Comparison of ENCODE assay signal across 13 cellular contexts in the genomic region with DNA sequence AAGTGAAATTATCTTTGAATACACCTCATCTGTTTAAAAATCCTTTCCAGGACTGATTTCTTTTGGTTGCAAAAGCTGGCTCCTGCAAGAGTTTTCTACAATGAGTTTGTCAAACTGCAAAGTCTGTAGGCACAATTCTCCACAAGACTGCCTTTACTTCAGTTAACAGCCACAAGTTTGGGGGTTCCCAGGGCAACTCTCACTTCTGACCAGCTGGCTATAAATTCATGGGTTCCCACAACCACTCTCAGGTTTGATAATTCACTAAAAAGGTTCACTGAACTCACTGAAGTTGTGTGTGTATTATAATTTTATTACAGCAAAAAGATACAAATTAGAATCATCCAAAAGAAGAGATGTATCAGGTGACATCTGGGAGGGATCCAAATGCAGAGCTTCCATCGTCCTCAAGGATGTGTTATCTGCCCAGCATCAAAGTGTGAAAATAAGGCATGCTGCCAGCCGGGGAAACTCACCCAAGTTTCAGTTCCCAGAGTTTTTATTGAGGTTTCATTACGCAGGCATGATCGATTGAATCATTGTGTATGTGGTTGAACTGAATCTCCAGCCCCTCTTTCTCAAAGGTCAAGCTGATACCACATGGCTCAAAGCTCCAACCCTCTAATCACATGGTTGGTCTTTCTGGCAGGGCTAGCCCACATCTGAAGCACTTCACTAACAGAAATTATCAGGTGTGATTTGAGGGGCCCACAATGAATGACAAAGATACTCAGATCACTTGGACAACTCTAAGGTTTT. TPM values are rescaled to one million over a fixed set of nuclear protein-coding genes. Genes with fewer than 3 reads are reported as not detected.
DNase-seq lines count a peak whose midpoint lies in the region; ATAC-seq, FAIRE-seq and TF ChIP-seq lines count a peak whose summit lies in the region.
"Had no signal": no experiment of that assay in that cellular context is flagged by ENCODE, and none has a peak within 500 bp of the region (broad histone marks: within the 10 kb centered on the region; RNA-seq: fewer than 3 reads in every experiment).

No MANE protein-coding gene starts in this region.

- no peaks in the 10 kb centered on the region for H3K36me3 ChIP-seq in pancreas
- H3K36me3 ChIP-seq: BE2C had no signal

- TF ChIP-seq POLR2A in GM18505 (IDR thresholded peaks at IDR 0.05; ENCODE audit: borderline replicate concordance, extremely low read depth, insufficient read depth, insufficient read length): no peak

- DNase-seq in CD14-positive monocyte (ENCODE audit: low spot score): no peak
- no peak for DNase-seq in stimulated activated effector memory CD8-positive, alpha-beta T cell treated with anti-CD3 and anti-CD28 coated beads, Interleukin-12 subunit alpha, Interleukin-12 subunit beta, amount 100 ng/mL, for 72 hours (ENCODE audit: low spot score in 2 of 2)
- no peak for DNase-seq in NCI-H69 (lab: John Stamatoyannopoulos, UW)
- DNase-seq in pancreas: no peak
- DNase-seq: activated CD4-positive, alpha-beta T cell treated with anti-CD3 and anti-CD28 coated beads for 48 hours; BE2C; SHP77 had no signal

- no peaks in the 10 kb centered on the region for H3K27me3 ChIP-seq in pancreas
- H3K27me3 ChIP-seq: BE2C had no signal

- H3K27me3 Mint-ChIP-seq in CD14-positive monocyte (ENCODE audit: low read depth in 3 of 3): peaks cover 0 to 1% (median 0%) of the 10 kb centered on the region in 3 donors
- H3K27me3 Mint-ChIP-seq: dendritic cell treated with granulocyte-macrophage colony-stimulating factor and Interleukin-4, amounts not matched to agents 40 ng/mL and 50 ng/mL, for 4 days had no signal

- no peak for FAIRE-seq in pancreas (lab: Jason Lieb, UNC)

- no peak for TF ChIP-seq CTCF in CD14-positive monocyte (IDR thresholded peaks at IDR 0.05)
- no peak for TF ChIP-seq CTCF in pancreas (IDR thresholded peaks at IDR 0.05)

- H3K4me1 Mint-ChIP-seq in CD14-positive monocyte: peaks cover 2% of the 10 kb centered on the region
- no peaks in the 10 kb centered on the region for H3K4me1 Mint-ChIP-seq in stimulated activated effector memory CD8-positive, alpha-beta T cell treated with anti-CD3 and anti-CD28 coated beads, Interleukin-12 subunit alpha, Interleukin-12 subunit beta, amount 100 ng/mL, for 72 hours

- no peak overlapping the region for H3K27ac ChIP-seq in pancreas

- peak; percentile 78 for ATAC-seq in GM18505 (IDR thresholded peaks at IDR 0.05; ENCODE audit: unreplicated experiment)
- peak; percentile 81 for ATAC-seq in GM19463 (IDR thresholded peaks at IDR 0.05; ENCODE audit: unreplicated experiment)
- peak; percentile 75 for ATAC-seq in HG02884 (IDR thresholded peaks at IDR 0.05; ENCODE audit: unreplicated experiment)
- ATAC-seq in HG03565 (IDR thresholded peaks at IDR 0.05; ENCODE audit: unreplicated experiment): peak; percentile 75
- ATAC-seq in stimulated activated effector memory CD8-positive, alpha-beta T cell treated with anti-CD3 and anti-CD28 coated beads, Interleukin-12 subunit alpha, Interleukin-12 subunit beta, amount 100 ng/mL, for 72 hours: no peak
- ATAC-seq in pancreas: no peak

- no peak overlapping the region for H3K4me3 Mint-ChIP-seq in CD14-positive monocyte
- H3K4me3 Mint-ChIP-seq in stimulated activated effector memory CD8-positive, alpha-beta T cell treated with anti-CD3 and anti-CD28 coated beads, Interleukin-12 subunit alpha, Interleukin-12 subunit beta, amount 100 ng/mL, for 72 hours: no peak overlapping the region
- H3K4me3 Mint-ChIP-seq: activated naive CD4-positive, alpha-beta T cell treated with anti-CD3 and anti-CD28 coated beads, Interleukin-2, amount 50 U/mL, for 24 hours; dendritic cell treated with granulocyte-macrophage colony-stimulating factor and Interleukin-4, amounts not matched to agents 40 ng/mL and 50 ng/mL, for 4 days had no signal

- H3K9me3 ChIP-seq in pancreas: no peaks in the 10 kb centered on the region
- H3K9me3 ChIP-seq: BE2C had no signal

- no peak overlapping the region for H3K27ac Mint-ChIP-seq in CD14-positive monocyte
- no peak overlapping the region for H3K27ac Mint-ChIP-seq in stimulated activated effector memory CD8-positive, alpha-beta T cell treated with anti-CD3 and anti-CD28 coated beads, Interleukin-12 subunit alpha, Interleukin-12 subunit beta, amount 100 ng/mL, for 72 hours
- H3K27ac Mint-ChIP-seq: activated naive CD4-positive, alpha-beta T cell treated with anti-CD3 and anti-CD28 coated beads, Interleukin-2, amount 50 U/mL, for 24 hours; dendritic cell treated with granulocyte-macrophage colony-stimulating factor and Interleukin-4, amounts not matched to agents 40 ng/mL and 50 ng/mL, for 4 days had no signal

- H3K4me1 ChIP-seq in pancreas: no peaks in the 10 kb centered on the region
- H3K4me1 ChIP-seq: BE2C had no signal

- intact Hi-C loops in CD14-positive monocyte (cut with micrococcal nuclease) (no loop called here), pancreas (cut with DNase I) (no loop called here)

- WGBS in pancreas, 2 donors: 64 to 72% methylated on average over 4 of the region's 4 CpGs

- H3K4me3 ChIP-seq in pancreas: no peak overlapping the region

- no peaks in the 10 kb centered on the region for H3K36me3 Mint-ChIP-seq in CD14-positive monocyte
- H3K36me3 Mint-ChIP-seq in stimulated activated effector memory CD8-positive, alpha-beta T cell treated with anti-CD3 and anti-CD28 coated beads, Interleukin-12 subunit alpha, Interleukin-12 subunit beta, amount 100 ng/mL, for 72 hours: no peaks in the 10 kb centered on the region
- H3K36me3 Mint-ChIP-seq: activated naive CD4-positive, alpha-beta T cell treated with anti-CD3 and anti-CD28 coated beads, Interleukin-2, amount 50 U/mL, for 24 hours had no signal

- peaks cover 3 to 10% (median 6%) of the 10 kb centered on the region in 7 donors for H3K9me3 Mint-ChIP-seq in CD14-positive monocyte
- no peaks in the 10 kb centered on the region for H3K9me3 Mint-ChIP-seq in stimulated activated effector memory CD8-positive, alpha-beta T cell treated with anti-CD3 and anti-CD28 coated beads, Interleukin-12 subunit alpha, Interleukin-12 subunit beta, amount 100 ng/mL, for 72 hours
- H3K9me3 Mint-ChIP-seq: activated naive CD4-positive, alpha-beta T cell treated with anti-CD3 and anti-CD28 coated beads, Interleukin-2, amount 50 U/mL, for 24 hours; dendritic cell treated with granulocyte-macrophage colony-stimulating factor and Interleukin-4, amounts not matched to agents 40 ng/mL and 50 ng/mL, for 4 days had no signal

RNA-seq across cellular contexts. Expression of a gene that starts 19.0 kb away (rescaled TPM):
- 10 to 100 TPM; 19.8 to 20.2 TPM for polyA plus RNA-seq in CD14-positive monocyte
- 10 to 100 TPM in 4 of 6 donors, 1 to 10 TPM in 2; 9.0 to 15.5 (median 11.2) TPM for total RNA-seq in pancreas
- polyA plus RNA-seq in pancreas: 10 to 100 TPM in 1 of 2 donors, 1 to 10 TPM in 1; 10.0 to 18.9 TPM

RNA-seq across cellular contexts. Expression of a gene that starts 23.1 kb away (rescaled TPM):
- polyA plus RNA-seq in CD14-positive monocyte: under 1 TPM; 0.08 to 0.10 TPM
- total RNA-seq in pancreas: 1 to 10 TPM; 1.7 to 3.7 (median 2.7) TPM
- 1 to 10 TPM; 1.5 to 2.9 TPM for polyA plus RNA-seq in pancreas

Comparison
In these comparisons a context has a peak if more than half of its experiments do, and no peak if none do; other contexts are left out.
1. ATAC-seq: peak in GM18505 (single experiment), GM19463 (single experiment), HG02884 (single experiment) and HG03565 (single experiment); none in stimulated activated effector memory CD8-positive, alpha-beta T cell treated with anti-CD3 and anti-CD28 coated beads, Interleukin-12 subunit alpha, Interleukin-12 subunit beta, amount 100 ng/mL, for 72 hours (single experiment) and pancreas (0 of 4).